Comparison of ENCODE assay signal across 10 cellular contexts in the genomic region with DNA sequence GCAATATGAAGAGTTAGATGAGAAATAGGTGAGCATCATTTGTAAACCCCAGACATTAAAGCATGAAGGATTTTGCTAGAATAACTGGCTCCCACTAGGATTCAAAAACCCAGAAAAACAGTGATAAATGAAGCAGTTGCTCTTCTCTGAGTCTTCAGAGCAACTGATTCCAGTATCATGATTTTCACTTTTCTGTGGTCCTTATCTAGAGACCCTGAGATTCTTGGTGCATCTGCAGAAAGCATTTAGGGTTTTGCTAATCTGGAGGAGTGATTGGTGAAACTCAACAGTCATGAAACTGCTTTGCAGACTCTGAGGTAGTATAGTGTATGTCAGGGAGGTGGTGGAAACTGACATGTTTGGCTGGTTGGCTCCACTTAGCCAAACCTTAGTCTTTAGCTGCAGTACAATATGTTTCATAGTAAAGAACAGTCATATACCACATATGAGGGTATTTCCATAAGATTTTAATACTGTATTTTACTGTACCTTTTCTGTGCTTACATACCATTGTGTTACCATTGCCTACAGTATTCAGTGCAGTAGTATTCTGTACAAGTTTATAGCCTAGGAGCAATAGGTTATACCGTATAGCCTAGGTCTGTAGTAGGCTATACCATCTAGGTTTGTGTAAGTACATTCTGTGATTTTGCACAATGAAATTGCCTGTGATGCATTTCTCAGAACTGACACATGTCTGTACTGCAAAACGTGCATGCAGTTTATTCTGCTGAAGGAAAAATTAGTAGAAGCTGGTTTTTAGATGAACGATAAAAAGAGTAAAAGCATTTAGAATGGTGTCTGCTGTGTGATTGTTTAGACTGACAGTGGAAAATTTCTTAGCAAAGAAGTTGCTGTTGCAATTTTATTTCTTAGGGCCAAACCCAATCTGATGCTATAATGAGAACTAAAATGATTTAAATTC. TPM values are rescaled to one million over a fixed set of nuclear protein-coding genes. Genes with fewer than 3 reads are reported as not detected.
DNase-seq lines count a peak whose midpoint lies in the region; ATAC-seq, FAIRE-seq and TF ChIP-seq lines count a peak whose summit lies in the region.
"Had no signal": no experiment of that assay in that cellular context is flagged by ENCODE, and none has a peak within 500 bp of the region (broad histone marks: within the 10 kb centered on the region; RNA-seq: fewer than 3 reads in every experiment).

No MANE protein-coding gene starts in this region.

- H3K4me3 ChIP-seq in KMS-11 (IDR thresholded peaks at IDR 0.05; ENCODE audit: insufficient read depth, low read depth, low read length) (peak overlapping the region; percentile 59), right lobe of liver (no peak overlapping the region), stomach (no peak overlapping the region), tibial nerve (no peak overlapping the region)

- ATAC-seq in GM21447 (IDR thresholded peaks at IDR 0.05; ENCODE audit: unreplicated experiment) (peak; percentile 52), right lobe of liver (no peak)

- H3K9me3 ChIP-seq in right lobe of liver (no peaks in the 10 kb centered on the region), stomach (no peaks in the 10 kb centered on the region), tibial nerve (no peaks in the 10 kb centered on the region)

- H4K20me1 ChIP-seq in KMS-11 (ENCODE audit: insufficient read depth) = peaks cover 38% of the 10 kb centered on the region; the same call in 1 of the 2 replicates

- TF ChIP-seq EP300 in stomach (IDR thresholded peaks at IDR 0.05) (no peak), tibial nerve (IDR thresholded peaks at IDR 0.05) (no peak)

- H3K79me2 ChIP-seq in KMS-11 (ENCODE audit: insufficient read depth, low read depth) = peaks cover 99% of the 10 kb centered on the region

- peak overlapping the region; percentile 1; the same call in 1 of the 2 replicates for H3K9ac ChIP-seq in KMS-11

- 38% methylated on average over 3 of the region's 3 CpGs for WGBS in right lobe of liver (ENCODE audit: insufficient coverage, low coverage, low lambda C conversion rate, missing lambda C conversion rate)
- 49 to 61% (median 54%) methylated on average over 3 of the region's 3 CpGs for WGBS in stomach, 5 donors
- 24 to 38% methylated on average over 3 of the region's 3 CpGs for WGBS in tibial nerve, 2 donors

- H3K4me1 ChIP-seq in KMS-11 (ENCODE audit: low read depth, poor library complexity, severe bottlenecking) = peaks cover 98% of the 10 kb centered on the region
- peaks cover 0 to 68% (median 30%) of the 10 kb centered on the region in 4 donors for H3K4me1 ChIP-seq in right lobe of liver
- H3K4me1 ChIP-seq in stomach = peaks cover 21 to 93% (median 56%) of the 10 kb centered on the region in 4 donors
- H3K4me1 ChIP-seq in tibial nerve = peaks cover 0 to 28% (median 16%) of the 10 kb centered on the region in 4 donors

- H3K36me3 ChIP-seq in KMS-11 (ENCODE audit: insufficient read depth) = no peaks in the 10 kb centered on the region
- no peaks in the 10 kb centered on the region for H3K36me3 ChIP-seq in right lobe of liver
- H3K36me3 ChIP-seq in stomach = no peaks in the 10 kb centered on the region
- H3K36me3 ChIP-seq in tibial nerve = no peaks in the 10 kb centered on the region

- no peak overlapping the region for H2AFZ ChIP-seq in KMS-11 (ENCODE audit: low read depth)

- no peak for TF ChIP-seq POLR2A in GM12892 (IDR thresholded peaks at IDR 0.05; ENCODE audit: low read depth, low read length)
- no peak for TF ChIP-seq POLR2A in right lobe of liver (IDR thresholded peaks at IDR 0.05)
- TF ChIP-seq POLR2A in stomach (IDR thresholded peaks at IDR 0.05) = no peak
- TF ChIP-seq POLR2A in tibial nerve (IDR thresholded peaks at IDR 0.05) = no peak

- TF ChIP-seq CTCF in KMS-11 (conservative IDR thresholded peaks at IDR 0.05; ENCODE audit: low read depth, low read length) = no peak
- TF ChIP-seq CTCF in right lobe of liver (IDR thresholded peaks at IDR 0.05) = no peak
- no peak for TF ChIP-seq CTCF in stomach (IDR thresholded peaks at IDR 0.05)
- no peak for TF ChIP-seq CTCF in tibial nerve (IDR thresholded peaks at IDR 0.05)

- DNase-seq in GM12892 (ENCODE audit: insufficient read length) (no peak), right lobe of liver (no peak), iPS-NIHi7 (ENCODE audit: extremely low spot score) (no peak), stomach (no peak), tibial nerve (ENCODE audit: low spot score in 2 of 2) (no peak), DMS153 (lab: John Stamatoyannopoulos, UW) (no peak)
- DNase-seq: GF-D8, NCI-H187 had no signal

- intact Hi-C loops in right lobe of liver (cut with DNase I) (loop anchor here in 1 of 2 donors (10.0 kb wide), 1 partner anchor 98 kb away; no protein-coding TSS in a partner anchor), stomach (cut with DNase I; ENCODE audit: low total_unique reads) (no loop called here)

- no peaks in the 10 kb centered on the region for H3K27me3 ChIP-seq in KMS-11 (ENCODE audit: insufficient read depth, low read depth)
- no peaks in the 10 kb centered on the region for H3K27me3 ChIP-seq in right lobe of liver
- H3K27me3 ChIP-seq in stomach = no peaks in the 10 kb centered on the region
- H3K27me3 ChIP-seq in tibial nerve = no peaks in the 10 kb centered on the region

- peak overlapping the region; percentile 76 for H3K4me2 ChIP-seq in KMS-11

- peak overlapping the region; percentile 52 for H3K27ac ChIP-seq in KMS-11
- peak overlapping the region; percentile 72 to 82 (median 80) for H3K27ac ChIP-seq in right lobe of liver
- H3K27ac ChIP-seq in stomach = peak overlapping the region in 1 of 5 donors; percentile 33
- no peak overlapping the region for H3K27ac ChIP-seq in tibial nerve

- peak; percentile 73 for FAIRE-seq in GM12892 (lab: Jason Lieb, UNC)

RNA-seq across cellular contexts. Expression of a gene that starts 23.8 kb away (rescaled TPM):
- 22.7 TPM for polyA plus RNA-seq in GM12892 (2012; ENCODE audit: missing spikeins)
- 10 to 100 TPM; 28.3 to 55.7 (median 36.7) TPM for total RNA-seq in right lobe of liver
- total RNA-seq in stomach = 100 to 1,000 TPM in 1 of 5 donors, 10 to 100 TPM in 4; 24.6 to 292 (median 65.3) TPM
- polyA plus RNA-seq in stomach = 10 to 100 TPM; 10.2 to 13.3 (median 10.5) TPM
- 10 to 100 TPM; 20.8 to 29.8 (median 25.3) TPM for total RNA-seq in tibial nerve

Comparison
In these comparisons a context has a peak if more than half of its experiments do, and no peak if none do; other contexts are left out.
1. H3K27ac ChIP-seq: peak in KMS-11 (single experiment) and right lobe of liver (3 of 3); none in tibial nerve (0 of 4).